Comparison of ENCODE assay signal across 6 cellular contexts in the genomic region with DNA sequence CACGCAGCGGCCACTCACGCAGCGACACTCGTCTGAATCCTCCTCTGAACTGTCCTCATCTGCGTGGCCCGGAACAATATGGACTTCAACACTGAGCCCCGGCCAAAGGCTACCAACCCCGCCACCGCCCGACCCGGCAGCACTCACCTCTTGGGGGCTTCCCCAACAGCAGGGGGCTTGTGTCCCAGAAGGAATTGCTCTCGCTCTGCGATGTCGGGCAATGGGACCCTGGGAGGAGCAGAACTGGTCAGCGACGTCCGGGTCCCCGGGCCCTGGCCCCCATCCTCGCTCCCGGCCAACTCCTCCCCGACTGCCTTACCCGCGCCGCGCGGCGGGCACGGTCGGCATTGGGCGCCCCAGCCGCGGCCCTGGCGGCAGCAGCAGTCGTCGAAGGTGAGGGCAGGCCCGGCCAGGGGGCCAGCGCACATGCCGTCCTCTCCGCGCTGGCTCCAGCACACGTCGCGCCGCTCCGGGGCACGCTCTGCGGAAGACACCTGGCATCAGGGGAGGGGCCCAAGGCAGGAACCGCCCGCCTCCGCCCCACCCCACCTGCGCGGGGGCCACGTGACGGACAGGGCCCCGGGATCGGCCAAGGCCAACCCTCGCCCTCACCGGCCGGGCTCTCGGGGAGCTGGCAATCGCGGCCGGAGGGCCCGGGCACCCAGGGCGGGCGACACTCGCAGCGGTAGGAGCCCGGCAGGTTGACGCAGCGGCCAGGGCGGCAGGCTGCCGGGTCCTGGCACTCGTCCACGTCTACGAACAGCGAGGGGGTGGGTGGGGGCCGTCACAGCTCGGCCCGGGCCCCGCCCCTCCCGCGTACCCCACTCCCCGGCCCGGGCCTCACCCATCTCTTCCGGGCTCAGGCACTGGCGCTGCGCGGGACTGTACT.
A peak's percentile ranks its signal among the peaks of the same experiment; 100 is the strongest.
DNase-seq lines count a peak whose midpoint lies in the region; ATAC-seq and TF ChIP-seq lines count a peak whose summit lies in the region.

No MANE protein-coding gene starts in this region.

- peak overlapping the region; percentile 88 to 93 for H3K27ac ChIP-seq in mucosa of rectum (ENCODE audit: low read depth in 2 of 2, low read length in 2 of 2)

- no peak for DNase-seq in activated naive CD8-positive, alpha-beta T cell treated with anti-CD3 and anti-CD28 coated beads, Interleukin-2, amount 50 U/mL, for 24 hours
- no peak for DNase-seq in NK-92 treated with Interleukin-12 subunit alpha and Interleukin-12 subunit beta, amount 100 ng/mL, for 24 hours (lab: John Stamatoyannopoulos, UW)
- no peak for DNase-seq in stimulated activated CD4-positive, alpha-beta T cell treated with anti-CD3 and anti-CD28 coated beads, Interleukin-4, amount 100 ng/mL, for 24 hours

- H3K4me3 ChIP-seq in mucosa of rectum (ENCODE audit: low read length in 2 of 2) = peak overlapping the region; percentile 89

- no peaks in the 10 kb centered on the region for H3K9me3 ChIP-seq in mucosa of rectum (ENCODE audit: control insufficient read depth in 2 of 2, low read length in 2 of 2)

- no peaks in the 10 kb centered on the region for H3K9me3 Mint-ChIP-seq in activated naive CD8-positive, alpha-beta T cell treated with anti-CD3 and anti-CD28 coated beads, Interleukin-2, amount 50 U/mL, for 24 hours

- no peaks in the 10 kb centered on the region for H3K27me3 Mint-ChIP-seq in activated naive CD8-positive, alpha-beta T cell treated with anti-CD3 and anti-CD28 coated beads, Interleukin-2, amount 50 U/mL, for 24 hours

- H3K4me3 Mint-ChIP-seq in activated naive CD8-positive, alpha-beta T cell treated with anti-CD3 and anti-CD28 coated beads, Interleukin-2, amount 50 U/mL, for 24 hours = peak overlapping the region; percentile 78

- ATAC-seq in GM18505 (IDR thresholded peaks at IDR 0.05; ENCODE audit: unreplicated experiment) (peak; percentile 41), HG03066 (IDR thresholded peaks at IDR 0.05; ENCODE audit: low read depth, unreplicated experiment) (peak; percentile 53)
- ATAC-seq in activated naive CD8-positive, alpha-beta T cell treated with anti-CD3 and anti-CD28 coated beads, Interleukin-2, amount 50 U/mL, for 24 hours = peak; percentile 74

- H3K27ac Mint-ChIP-seq in activated naive CD8-positive, alpha-beta T cell treated with anti-CD3 and anti-CD28 coated beads, Interleukin-2, amount 50 U/mL, for 24 hours = peak overlapping the region; percentile 74

- peak overlapping the region; percentile 73 to 77 for H3K9ac ChIP-seq in mucosa of rectum (ENCODE audit: low read depth in 1 of 2, low read length in 2 of 2)

- H3K27me3 ChIP-seq in mucosa of rectum (ENCODE audit: control insufficient read depth in 2 of 2, insufficient read depth in 2 of 2, low read length in 2 of 2) = no peaks in the 10 kb centered on the region

- peaks cover 7% of the 10 kb centered on the region for H3K36me3 Mint-ChIP-seq in activated naive CD8-positive, alpha-beta T cell treated with anti-CD3 and anti-CD28 coated beads, Interleukin-2, amount 50 U/mL, for 24 hours (ENCODE audit: low read depth)

- peaks cover 16 to 19% of the 10 kb centered on the region in 2 donors for H3K4me1 ChIP-seq in mucosa of rectum (ENCODE audit: control insufficient read depth in 2 of 2, insufficient read depth in 2 of 2, low read length in 2 of 2)

- peaks cover 16% of the 10 kb centered on the region for H3K4me1 Mint-ChIP-seq in activated naive CD8-positive, alpha-beta T cell treated with anti-CD3 and anti-CD28 coated beads, Interleukin-2, amount 50 U/mL, for 24 hours

- no peak for TF ChIP-seq POLR2A in GM18505 (IDR thresholded peaks at IDR 0.05; ENCODE audit: borderline replicate concordance, extremely low read depth, insufficient read depth, insufficient read length)

- H3K36me3 ChIP-seq in mucosa of rectum (ENCODE audit: control insufficient read depth in 2 of 2, insufficient read depth in 2 of 2, low read length in 2 of 2) = peaks cover 18 to 38% of the 10 kb centered on the region in 2 donors
